In the genomic region with DNA sequence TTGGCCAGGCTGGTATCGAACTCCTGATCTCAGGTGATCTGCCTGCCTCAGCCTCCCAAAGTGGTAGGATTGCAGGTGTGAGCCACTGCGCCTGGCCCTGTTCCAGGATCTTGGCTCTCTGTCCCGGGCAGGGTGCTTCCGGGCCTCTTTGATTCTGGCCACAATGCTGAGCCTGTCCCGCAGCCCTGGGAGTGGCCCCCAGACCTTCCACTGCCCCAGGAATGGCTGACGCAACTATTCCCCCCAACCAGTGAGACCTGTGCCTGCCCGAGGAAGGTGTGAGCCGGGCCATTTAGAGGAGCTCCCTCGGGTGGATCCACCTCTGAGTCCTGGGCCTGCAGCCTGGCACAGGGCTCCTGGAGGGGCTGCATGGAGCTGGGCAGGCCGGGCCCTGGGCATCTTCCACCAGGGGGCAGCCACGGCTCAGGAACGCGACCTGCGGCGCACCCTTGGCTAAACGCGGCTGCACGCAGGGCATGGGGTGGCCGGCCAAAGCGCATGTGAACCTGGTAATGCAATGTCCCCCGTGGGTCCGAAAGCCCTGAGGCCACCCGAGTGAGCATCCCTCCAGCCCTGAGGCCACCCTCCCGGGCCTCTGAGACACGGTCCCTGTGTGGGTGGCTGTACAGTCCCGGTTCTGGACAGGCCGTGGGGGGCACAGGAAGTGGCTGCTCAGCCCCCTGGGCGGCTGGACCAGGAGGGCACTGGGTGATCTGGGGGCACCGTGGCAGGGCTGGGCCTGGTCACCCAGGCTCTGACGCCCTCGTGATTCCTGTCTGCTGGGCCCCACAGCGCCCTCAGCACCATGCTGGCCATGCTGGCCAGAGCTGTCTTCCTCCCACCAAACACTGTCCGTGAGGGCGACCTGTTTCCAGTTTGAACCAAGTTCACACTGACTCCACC, we compare ENCODE assay signal across 8 cellular contexts. TPM values are rescaled to one million over a fixed set of nuclear protein-coding genes. Genes with fewer than 3 reads are reported as not detected.
DNase-seq lines count a peak whose midpoint lies in the region; ATAC-seq, FAIRE-seq and TF ChIP-seq lines count a peak whose summit lies in the region.

No MANE protein-coding gene starts in this region.

- H3K36me3 Mint-ChIP-seq in activated CD8-positive, alpha-beta memory T cell treated with anti-CD3 and anti-CD28 coated beads, Interleukin-2, amount 10 ng/mL, durations not matched to agents 7 days and 5 days, result peaks cover 3% of the 10 kb centered on the region

- H3K9ac ChIP-seq in H1 (replicated peaks in 1 of 4; ENCODE audit: extremely low read depth in 1 of 4, low read depth in 3 of 4, low read length in 3 of 4), result no peak overlapping the region

- peaks cover 8% of the 10 kb centered on the region for H3K4me1 Mint-ChIP-seq in activated CD8-positive, alpha-beta memory T cell treated with anti-CD3 and anti-CD28 coated beads, Interleukin-2, amount 10 ng/mL, durations not matched to agents 7 days and 5 days

- no peaks in the 10 kb centered on the region for H3K36me3 ChIP-seq in H1 (ENCODE audit: control insufficient read depth in 2 of 4, insufficient read depth in 4 of 4, low read length in 3 of 4)

- 45% methylated on average over 32 of the region's 34 CpGs; no CpG with 5 or more reads in 1 of the 2 experiments for WGBS in H1 (ENCODE audit: extremely low coverage in 1 of 2, insufficient coverage in 1 of 2, insufficient read length in 1 of 2, insufficient replicate concordance in 2 of 2, low coverage in 1 of 2, low lambda C conversion rate in 2 of 2, missing lambda C conversion rate in 1 of 2), 2 experiments

- no peak overlapping the region for H3K27ac Mint-ChIP-seq in activated CD8-positive, alpha-beta memory T cell treated with anti-CD3 and anti-CD28 coated beads, Interleukin-2, amount 10 ng/mL, durations not matched to agents 7 days and 5 days

- peaks cover 0 to 8% (median 6%) of the 10 kb centered on the region in 4 experiments; a peak in 5 of 7 replicates for H3K4me1 ChIP-seq in H1 (replicated peaks in 1 of 4; ENCODE audit: control insufficient read depth in 3 of 4, insufficient read depth in 4 of 4, low read length in 3 of 4)

- no peak overlapping the region for H3K4me3 Mint-ChIP-seq in activated CD8-positive, alpha-beta memory T cell treated with anti-CD3 and anti-CD28 coated beads, Interleukin-2, amount 10 ng/mL, durations not matched to agents 7 days and 5 days

- H3K79me2 ChIP-seq in H1 (ENCODE audit: control insufficient read depth in 1 of 2, insufficient read depth in 2 of 2, low read length in 2 of 2), result no peaks in the 10 kb centered on the region

- peak overlapping the region; percentile 78 for H2BK120ac ChIP-seq in H1 (replicated peaks; ENCODE audit: low read depth, low read length)

- peak overlapping the region; percentile 99; the same call in 1 of the 2 replicates for H2BK15ac ChIP-seq in H1 (ENCODE audit: low read length)

- peak overlapping the region; percentile 30; the same call in 1 of the 2 replicates for H2AFZ ChIP-seq in H1 (ENCODE audit: low read length)

- H3K27me3 ChIP-seq in H1 (replicated peaks in 1 of 4; ENCODE audit: control insufficient read depth in 3 of 4, extremely low read depth in 1 of 4, insufficient read depth in 3 of 4, low read length in 3 of 4), result no peaks in the 10 kb centered on the region

- DNase-seq in AG09309 (ENCODE audit: low read depth) (no peak), NOMO-1 (lab: John Stamatoyannopoulos, UW; ENCODE audit: unreplicated experiment in 2 of 2) (peak; percentile 58 to 77), H1 (ENCODE audit: low read depth in 1 of 2, low spot score in 2 of 2) (peak; percentile 59 to 96), midbrain (lab: John Stamatoyannopoulos, UW) (peak; percentile 83)
- peak; percentile 83 for DNase-seq in activated CD8-positive, alpha-beta memory T cell treated with anti-CD3 and anti-CD28 coated beads, Interleukin-2, amount 10 ng/mL, durations not matched to agents 7 days and 5 days
- DNase-seq in stimulated activated CD8-positive, alpha-beta memory T cell treated with anti-CD3 and anti-CD28 coated beads, Interleukin-15, amount 100 ng/mL, for 4 hours (ENCODE audit: low read depth in 2 of 2), result peak; percentile 38 to 52

- peak overlapping the region; percentile 88; the same call in 1 of the 2 replicates for H2BK20ac ChIP-seq in H1 (ENCODE audit: low read length)

- H3K9me3 ChIP-seq in H1 (ENCODE audit: insufficient read depth in 2 of 2, low read depth in 1 of 2, low read length in 1 of 2), result no peaks in the 10 kb centered on the region

- H3K27me3 Mint-ChIP-seq in activated CD8-positive, alpha-beta memory T cell treated with anti-CD3 and anti-CD28 coated beads, Interleukin-2, amount 10 ng/mL, durations not matched to agents 7 days and 5 days, result peaks cover 12% of the 10 kb centered on the region

- H4K8ac ChIP-seq in H1 (ENCODE audit: extremely low read depth, insufficient read depth, low read length), result peak overlapping the region; percentile 85

- peak; percentile 93 to 97 for TF ChIP-seq RAD21 in H1 (IDR thresholded peaks at IDR 0.05 in 1 of 2, conservative IDR thresholded peaks at IDR 0.05 in 1 of 2; ENCODE audit: low read depth in 2 of 2, low read length in 2 of 2)

- CTCF ChIA-PET in activated CD8-positive, alpha-beta memory T cell treated with anti-CD3 and anti-CD28 coated beads, Interleukin-2, amount 10 ng/mL, durations not matched to agents 7 days and 5 days (lab: Charles Lee), result interaction anchor here (0.6 to 7.1 kb wide), 27 partner anchors 10 to 505 kb away, joined by 3 to 108 read pairs (median 4); a partner anchor contains a TSS
- CTCF ChIA-PET in H1 (lab: Charles Lee; ENCODE audit: partially characterized antibody), result interaction anchor here (0.6 to 7.6 kb wide), 51 partner anchors 14 to 1685 kb away, joined by 3 to 266 read pairs (median 5); a partner anchor contains a TSS

- ATAC-seq in GM18873 (IDR thresholded peaks at IDR 0.05; ENCODE audit: low FRiP score, unreplicated experiment), result peak; percentile 59
- ATAC-seq in HG03354 (IDR thresholded peaks at IDR 0.05; ENCODE audit: poor library complexity, severe bottlenecking, unreplicated experiment), result peak; percentile 85
- ATAC-seq in activated CD8-positive, alpha-beta memory T cell treated with anti-CD3 and anti-CD28 coated beads, Interleukin-2, amount 10 ng/mL, durations not matched to agents 7 days and 5 days, result peak; percentile 95

- TF ChIP-seq EP300 in H1 (IDR thresholded peaks at IDR 0.05; ENCODE audit: borderline replicate concordance in 1 of 2, low read depth in 2 of 2, low read length in 2 of 2), result no peak

- H3K56ac ChIP-seq in H1 (replicated peaks; ENCODE audit: insufficient read length, low read depth, low read length), result peak overlapping the region; percentile 30

- H3K4ac ChIP-seq in H1 (replicated peaks; ENCODE audit: insufficient read length, low read depth, low read length), result peak overlapping the region; percentile 90

- no peaks in the 10 kb centered on the region for H4K20me1 ChIP-seq in H1 (replicated peaks in 1 of 2; ENCODE audit: control insufficient read depth in 1 of 2, insufficient read depth in 2 of 2, low read length in 2 of 2)

- H3K27ac ChIP-seq in H1 (ENCODE audit: low read depth, low read length), result no peak overlapping the region

- H3K4me3 ChIP-seq in AG09309 (ENCODE audit: control insufficient read depth, low read depth, low read length) (peak overlapping the region; percentile 38), H1 (ENCODE audit: extremely low read depth in 1 of 4, insufficient read depth in 2 of 4, low read depth in 3 of 4, low read length in 4 of 4) (no peak overlapping the region)

- no peak for FAIRE-seq in H1 (lab: Jason Lieb, UNC)

- H4K5ac ChIP-seq in H1 (ENCODE audit: insufficient read length, low read depth, low read length), result peak overlapping the region; percentile 6

- no peaks in the 10 kb centered on the region for H3K23me2 ChIP-seq in H1 (ENCODE audit: low read depth, low read length)

- no peaks in the 10 kb centered on the region for H3K79me1 ChIP-seq in H1 (ENCODE audit: low read depth, low read length)

- peak overlapping the region; percentile 84; the same call in 1 of the 2 replicates for H2BK5ac ChIP-seq in H1 (ENCODE audit: low read depth, low read length)

- H3K4me2 ChIP-seq in H1 (ENCODE audit: insufficient read depth in 1 of 2, low read depth in 2 of 2, low read length in 2 of 2), result peak overlapping the region in 1 of 2 experiments; percentile 44; a peak in 3 of 4 replicates

- peak overlapping the region; percentile 99 for H4K91ac ChIP-seq in H1 (replicated peaks; ENCODE audit: insufficient read length, low read length)

- H2BK12ac ChIP-seq in H1 (ENCODE audit: low read depth, low read length), result peak overlapping the region; percentile 96; the same call in 1 of the 2 replicates

- H3K23ac ChIP-seq in H1 (ENCODE audit: insufficient read length), result no peak overlapping the region

- no peaks in the 10 kb centered on the region for H3K9me3 Mint-ChIP-seq in activated CD8-positive, alpha-beta memory T cell treated with anti-CD3 and anti-CD28 coated beads, Interleukin-2, amount 10 ng/mL, durations not matched to agents 7 days and 5 days (ENCODE audit: low read depth)

- TF ChIP-seq CTCF in AG09309 (IDR thresholded peaks at IDR 0.05; ENCODE audit: control insufficient read depth, insufficient read depth, low read depth, low read length, missing control alignments) (peak; percentile 93), H1 (IDR thresholded peaks at IDR 0.05; ENCODE audit: control extremely low read depth in 1 of 3, insufficient read depth in 1 of 3, low read depth in 1 of 3, low read length in 3 of 3) (peak; percentile 93 to 96 (median 96))

- no peak overlapping the region for H3K14ac ChIP-seq in H1 (ENCODE audit: insufficient read length)

- TF ChIP-seq POLR2A in H1 (IDR thresholded peaks at IDR 0.05; ENCODE audit: control extremely low read depth in 1 of 2, low read depth in 2 of 2, low read length in 2 of 2), result no peak; a peak in 1 of 3 replicates

- no peak overlapping the region for H2AK5ac ChIP-seq in H1 (ENCODE audit: low read depth, low read length)

- POLR2A ChIA-PET in H1 (lab: Charles Lee; ENCODE audit: partially characterized antibody), result interaction anchor here (1.0 to 1.9 kb wide), 6 partner anchors 14 to 97 kb away, joined by 3 to 15 read pairs (median 4); a partner anchor contains a TSS

- peak overlapping the region; percentile 34 for H3K18ac ChIP-seq in H1 (ENCODE audit: extremely low read depth, low read length)

RNA-seq across cellular contexts. Expression of a gene that starts 24.8 kb away (rescaled TPM):
- total RNA-seq in activated CD8-positive, alpha-beta memory T cell treated with anti-CD3 and anti-CD28 coated beads, Interleukin-2, amount 10 ng/mL, durations not matched to agents 7 days and 5 days, result not detected
- total RNA-seq in H1 (2021; fragmentation: NEBNext Ultra II Directional; extraction: Animal tissue kit (Norgen Biotek cat#: 25700)), result not detected in 2 replicates
- not detected in 2 replicates for polyA plus RNA-seq in H1 (2011; rRNA removed)
- polyA plus RNA-seq in H1 (2011; cell fraction: cytosol; rRNA removed), result not detected
- not detected for polyA plus RNA-seq in H1 (2011; cell fraction: nucleus; rRNA removed)
- polyA plus RNA-seq in H1 (2012, experiment 1 of 2), result not detected in 4 replicates
- polyA plus RNA-seq in H1 (2012, experiment 2 of 2), result not detected
- not detected for polyA plus RNA-seq in H1 (2013, experiment 1 of 2)
- polyA plus RNA-seq in H1 (2013, experiment 2 of 2), result not detected
- not detected in 2 replicates for polyA minus RNA-seq in H1 (2011; rRNA and poly(A)+ RNA removed)
- not detected for polyA minus RNA-seq in H1 (2011; cell fraction: cytosol; rRNA and poly(A)+ RNA removed)
- polyA minus RNA-seq in H1 (2011; cell fraction: nucleus; rRNA and poly(A)+ RNA removed), result not detected

RNA-seq across cellular contexts. Expression of a gene that starts 48.0 kb away (rescaled TPM):
- total RNA-seq in activated CD8-positive, alpha-beta memory T cell treated with anti-CD3 and anti-CD28 coated beads, Interleukin-2, amount 10 ng/mL, durations not matched to agents 7 days and 5 days, result 100 to 1,000 TPM in 1 of 2 experiments, 10 to 100 TPM in 1; 70.8 to 103 TPM
- total RNA-seq in H1 (2021; fragmentation: NEBNext Ultra II Directional; extraction: Animal tissue kit (Norgen Biotek cat#: 25700)), result 13.4 and 18.2 TPM in 2 replicates
- polyA plus RNA-seq in H1 (2011; rRNA removed), result 24.1 and 28.0 TPM in 2 replicates
- 13.3 TPM for polyA plus RNA-seq in H1 (2011; cell fraction: cytosol; rRNA removed)
- 14.9 TPM for polyA plus RNA-seq in H1 (2011; cell fraction: nucleus; rRNA removed)
- 9.4 to 12.3 TPM (median 11.3 TPM) in 4 replicates for polyA plus RNA-seq in H1 (2012, experiment 1 of 2)
- 9.6 TPM for polyA plus RNA-seq in H1 (2012, experiment 2 of 2)
- polyA plus RNA-seq in H1 (2013, experiment 1 of 2), result 20.2 TPM
- 21.4 TPM for polyA plus RNA-seq in H1 (2013, experiment 2 of 2)
- 5.8 and 7.4 TPM in 2 replicates for polyA minus RNA-seq in H1 (2011; rRNA and poly(A)+ RNA removed)
- polyA minus RNA-seq in H1 (2011; cell fraction: cytosol; rRNA and poly(A)+ RNA removed), result 16.1 TPM
- 8.9 TPM for polyA minus RNA-seq in H1 (2011; cell fraction: nucleus; rRNA and poly(A)+ RNA removed)
